ENCODE assay signal across 6 cellular contexts in the genomic region with DNA sequence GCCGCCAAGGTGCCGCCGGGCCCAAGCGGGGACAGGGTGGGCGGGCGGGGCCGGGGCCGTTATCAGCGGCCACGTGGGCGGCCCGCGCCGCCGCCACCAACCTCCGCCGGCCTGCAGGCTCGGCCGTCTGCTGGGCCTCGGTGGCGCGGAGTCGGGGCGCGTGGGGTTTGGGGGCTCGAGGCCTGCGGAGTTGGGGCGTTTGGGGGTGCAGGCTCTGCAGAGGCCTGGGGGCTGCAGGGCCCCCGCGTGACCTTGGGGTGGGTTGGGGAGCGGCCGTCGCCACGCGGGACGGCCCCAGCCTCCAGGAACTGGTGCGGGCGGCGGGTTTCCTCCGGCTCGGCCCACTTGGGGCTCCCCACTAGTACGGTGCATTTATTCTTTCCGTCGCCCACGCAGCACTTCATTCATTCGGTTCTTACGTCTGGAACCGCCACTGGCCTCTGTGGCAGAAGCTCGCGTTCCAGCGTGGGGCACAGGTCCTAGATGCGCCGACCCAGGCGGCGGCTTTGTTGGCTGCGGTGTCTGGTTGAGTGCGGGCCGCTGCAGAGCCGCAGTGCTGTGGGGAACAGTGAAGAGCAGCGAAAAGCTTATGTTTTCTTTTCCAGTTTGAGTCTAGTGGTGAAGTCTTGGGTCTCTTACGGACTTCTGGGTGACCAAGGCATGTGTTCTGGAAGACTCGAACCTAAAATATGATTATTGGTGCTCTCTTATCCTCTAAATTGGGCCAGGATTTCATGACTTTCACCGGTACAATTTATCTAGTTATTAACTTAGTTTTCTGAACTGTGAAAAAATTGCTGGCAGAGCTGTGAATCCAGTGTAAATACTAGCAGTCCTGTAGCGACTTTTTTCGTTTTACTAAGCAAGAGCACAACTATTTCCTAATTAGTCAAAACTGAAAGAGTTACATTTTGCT. TPM values are rescaled to one million over a fixed set of nuclear protein-coding genes. Genes with fewer than 3 reads are reported as not detected.
DNase-seq lines count a peak whose midpoint lies in the region; ATAC-seq, FAIRE-seq and TF ChIP-seq lines count a peak whose summit lies in the region.

No MANE protein-coding gene starts in this region.

- H3K56ac ChIP-seq in H1 (replicated peaks; ENCODE audit: insufficient read length, low read depth, low read length) = peak overlapping the region; percentile 94

- H2BK12ac ChIP-seq in H1 (ENCODE audit: low read depth, low read length) = no peak overlapping the region

- 1% methylated on average over 36 of the region's 65 CpGs; no CpG with 5 or more reads in 1 of the 2 experiments for WGBS in H1 (ENCODE audit: extremely low coverage in 1 of 2, insufficient coverage in 1 of 2, insufficient read length in 1 of 2, insufficient replicate concordance in 2 of 2, low coverage in 1 of 2, low lambda C conversion rate in 2 of 2, missing lambda C conversion rate in 1 of 2), 2 experiments

- H2AK5ac ChIP-seq in H1 (ENCODE audit: low read depth, low read length) = 0 out of 2 replicates have a peak overlapping the region, but pooled peaks have one; percentile 43

- H2AFZ ChIP-seq in ACC112 (ENCODE audit: low read length, unreplicated experiment) = no peak overlapping the region
- H2AFZ ChIP-seq in H1 (ENCODE audit: low read length) = no peak overlapping the region

- peaks cover 7% of the 10 kb centered on the region; the same call in 1 of the 2 replicates for H3K79me1 ChIP-seq in H1 (ENCODE audit: low read depth, low read length)

- H3K9me3 ChIP-seq in T-helper 17 cell (ENCODE audit: control insufficient read depth, low read length, poor library complexity, severe bottlenecking) (no peaks in the 10 kb centered on the region), H1 (ENCODE audit: insufficient read depth in 2 of 2, low read depth in 1 of 2, low read length in 1 of 2) (no peaks in the 10 kb centered on the region)

- peak overlapping the region; percentile 87 for H2BK5ac ChIP-seq in H1 (ENCODE audit: low read depth, low read length)

- H3K23me2 ChIP-seq in H1 (ENCODE audit: low read depth, low read length) = peaks cover 2% of the 10 kb centered on the region; the same call in 1 of the 2 replicates

- H3K27ac ChIP-seq in ACC112 (ENCODE audit: low read depth, low read length) = peak overlapping the region; percentile 36
- H3K27ac ChIP-seq in H1 (ENCODE audit: low read depth, low read length) = peak overlapping the region; percentile 93

- TF ChIP-seq EP300 in H1 (IDR thresholded peaks at IDR 0.05; ENCODE audit: borderline replicate concordance in 1 of 2, low read depth in 2 of 2, low read length in 2 of 2) = no peak

- no peak overlapping the region for H2BK20ac ChIP-seq in H1 (ENCODE audit: low read length)

- peaks cover 4% of the 10 kb centered on the region; the same call in 1 of the 2 replicates for H3K36me3 ChIP-seq in ACC112 (ENCODE audit: insufficient read depth, low read length)
- peaks cover 41 to 49% (median 43%) of the 10 kb centered on the region in 4 experiments for H3K36me3 ChIP-seq in H1 (ENCODE audit: control insufficient read depth in 2 of 4, insufficient read depth in 4 of 4, low read length in 3 of 4)

- H3K79me2 ChIP-seq in ACC112 (ENCODE audit: control insufficient read depth, insufficient read depth, low read length, unreplicated experiment) (peaks cover 63% of the 10 kb centered on the region), H1 (ENCODE audit: control insufficient read depth in 1 of 2, insufficient read depth in 2 of 2, low read length in 2 of 2) (peaks cover 39 to 70% of the 10 kb centered on the region in 2 experiments)

- CTCF ChIA-PET in H1 (lab: Charles Lee; ENCODE audit: partially characterized antibody) = interaction anchor here (1.4 to 2.1 kb wide), 4 partner anchors 8 to 144 kb away, joined by 3 to 8 read pairs (median 5); no protein-coding TSS in a partner anchor

- H3K9ac ChIP-seq in H1 (replicated peaks in 1 of 4; ENCODE audit: extremely low read depth in 1 of 4, low read depth in 3 of 4, low read length in 3 of 4) = peak overlapping the region; percentile 94 to 99 (median 97)

- peak overlapping the region; percentile 79 for H3K27ac Mint-ChIP-seq in T-helper 17 cell

- H3K4me1 ChIP-seq in ACC112 (ENCODE audit: control insufficient read depth, insufficient read depth, low read length, unreplicated experiment) = peaks cover 15% of the 10 kb centered on the region
- peaks cover 0 to 13% (median 5%) of the 10 kb centered on the region in 4 experiments; a peak in 5 of 7 replicates for H3K4me1 ChIP-seq in H1 (replicated peaks in 1 of 4; ENCODE audit: control insufficient read depth in 3 of 4, insufficient read depth in 4 of 4, low read length in 3 of 4)

- H3K4me2 ChIP-seq in H1 (ENCODE audit: insufficient read depth in 1 of 2, low read depth in 2 of 2, low read length in 2 of 2) = peak overlapping the region; percentile 68 to 84

- no peak for FAIRE-seq in H1 (lab: Jason Lieb, UNC)

- no peak for TF ChIP-seq CTCF in H1 (IDR thresholded peaks at IDR 0.05; ENCODE audit: control extremely low read depth in 1 of 3, insufficient read depth in 1 of 3, low read depth in 1 of 3, low read length in 3 of 3)

- peak overlapping the region; percentile 96; the same call in 1 of the 2 replicates for H4K8ac ChIP-seq in H1 (ENCODE audit: extremely low read depth, insufficient read depth, low read length)

- peaks cover 2% of the 10 kb centered on the region for H3K36me3 Mint-ChIP-seq in T-helper 17 cell (ENCODE audit: low read depth)

- ATAC-seq in GM21717 (IDR thresholded peaks at IDR 0.05; ENCODE audit: unreplicated experiment) = peak; percentile 18
- peak; percentile 30 for ATAC-seq in T-helper 17 cell

- H4K91ac ChIP-seq in H1 (replicated peaks; ENCODE audit: insufficient read length, low read length) = peak overlapping the region; percentile 93

- peak overlapping the region; percentile 92 for H3K4me3 Mint-ChIP-seq in T-helper 17 cell

- no peak overlapping the region for H3K14ac ChIP-seq in H1 (ENCODE audit: insufficient read length)

- peaks cover 16% of the 10 kb centered on the region for H3K4me1 Mint-ChIP-seq in T-helper 17 cell

- DNase-seq in T-helper 17 cell (peak; percentile 39 to 47 (median 40)), H1 (ENCODE audit: low read depth in 1 of 2, low spot score in 2 of 2) (no peak), skeletal muscle cell (ENCODE audit: low read depth) (no peak), NCI-H510A (lab: John Stamatoyannopoulos, UW) (no peak)

- peak; percentile 49 to 57 for TF ChIP-seq POLR2A in H1 (IDR thresholded peaks at IDR 0.05; ENCODE audit: control extremely low read depth in 1 of 2, low read depth in 2 of 2, low read length in 2 of 2)

- H4K5ac ChIP-seq in H1 (ENCODE audit: insufficient read length, low read depth, low read length) = peak overlapping the region; percentile 93

- TF ChIP-seq RAD21 in H1 (IDR thresholded peaks at IDR 0.05 in 1 of 2, conservative IDR thresholded peaks at IDR 0.05 in 1 of 2; ENCODE audit: low read depth in 2 of 2, low read length in 2 of 2) = no peak

- H3K18ac ChIP-seq in H1 (ENCODE audit: extremely low read depth, low read length) = peak overlapping the region; percentile 90

- H3K4me3 ChIP-seq in ACC112 (ENCODE audit: low read depth, low read length) (peak overlapping the region; percentile 98), H1 (ENCODE audit: extremely low read depth in 1 of 4, insufficient read depth in 2 of 4, low read depth in 3 of 4, low read length in 4 of 4) (peak overlapping the region; percentile 89 to 99 (median 98)), skeletal muscle cell (ENCODE audit: low read depth, low read length) (peak overlapping the region; percentile 96)

- POLR2A ChIA-PET in H1 (lab: Charles Lee; ENCODE audit: partially characterized antibody) = interaction anchor here (0.9 to 22.7 kb wide), 18 partner anchors 10 to 178 kb away, joined by 3 to 598 read pairs (median 4); partner anchors contain the start of genes DGCR8 and ZDHHC8

- H4K20me1 ChIP-seq in H1 (replicated peaks in 1 of 2; ENCODE audit: control insufficient read depth in 1 of 2, insufficient read depth in 2 of 2, low read length in 2 of 2) = peaks cover 18 to 21% of the 10 kb centered on the region in 2 experiments

- no peak overlapping the region for H3K23ac ChIP-seq in H1 (ENCODE audit: insufficient read length)

- peak overlapping the region; percentile 95 for H3K4ac ChIP-seq in H1 (replicated peaks; ENCODE audit: insufficient read length, low read depth, low read length)

- H2BK120ac ChIP-seq in H1 (replicated peaks; ENCODE audit: low read depth, low read length) = peak overlapping the region; percentile 54

- H3K27me3 Mint-ChIP-seq in T-helper 17 cell = no peaks in the 10 kb centered on the region

- H3K27me3 ChIP-seq in ACC112 (ENCODE audit: insufficient read depth, low read length) (no peaks in the 10 kb centered on the region), H1 (replicated peaks in 1 of 4; ENCODE audit: control insufficient read depth in 3 of 4, extremely low read depth in 1 of 4, insufficient read depth in 3 of 4, low read length in 3 of 4) (no peaks in the 10 kb centered on the region)

- H2BK15ac ChIP-seq in H1 (ENCODE audit: low read length) = no peak overlapping the region

RNA-seq across cellular contexts. Expression of gene TRMT2A, which starts 0.9 kb away (rescaled TPM):
- total RNA-seq in T-helper 17 cell = 10 to 100 TPM; 77.1 to 85.5 TPM
- total RNA-seq in H1 (2021; fragmentation: NEBNext Ultra II Directional; extraction: Animal tissue kit (Norgen Biotek cat#: 25700)) = 44.9 and 47.9 TPM in 2 replicates
- 50.3 and 73.2 TPM in 2 replicates for polyA plus RNA-seq in H1 (2011; rRNA removed)
- 65.7 TPM for polyA plus RNA-seq in H1 (2011; cell fraction: cytosol; rRNA removed)
- polyA plus RNA-seq in H1 (2011; cell fraction: nucleus; rRNA removed) = 307 TPM
- 45.4 to 62.4 TPM (median 53.1 TPM) in 4 replicates for polyA plus RNA-seq in H1 (2012, experiment 1 of 2)
- polyA plus RNA-seq in H1 (2012, experiment 2 of 2) = 32.7 TPM
- 36.2 TPM for polyA plus RNA-seq in H1 (2013, experiment 1 of 2)
- polyA plus RNA-seq in H1 (2013, experiment 2 of 2) = 32.7 TPM
- 23.1 and 26.5 TPM in 2 replicates for polyA minus RNA-seq in H1 (2011; rRNA and poly(A)+ RNA removed)
- 46.8 TPM for polyA minus RNA-seq in H1 (2011; cell fraction: cytosol; rRNA and poly(A)+ RNA removed)
- polyA minus RNA-seq in H1 (2011; cell fraction: nucleus; rRNA and poly(A)+ RNA removed) = 94.9 TPM

RNA-seq across cellular contexts. Expression of gene RANBP1, which starts 2.0 kb away (rescaled TPM):
- 10 to 100 TPM; 65.7 to 75.2 TPM for total RNA-seq in T-helper 17 cell
- 484 and 495 TPM in 2 replicates for total RNA-seq in H1 (2021; fragmentation: NEBNext Ultra II Directional; extraction: Animal tissue kit (Norgen Biotek cat#: 25700))
- polyA plus RNA-seq in H1 (2011; rRNA removed) = 343 and 465 TPM in 2 replicates
- 587 TPM for polyA plus RNA-seq in H1 (2011; cell fraction: cytosol; rRNA removed)
- 423 TPM for polyA plus RNA-seq in H1 (2011; cell fraction: nucleus; rRNA removed)
- polyA plus RNA-seq in H1 (2012, experiment 1 of 2) = 421 to 441 TPM (median 430 TPM) in 4 replicates
- 333 TPM for polyA plus RNA-seq in H1 (2012, experiment 2 of 2)
- 541 TPM for polyA plus RNA-seq in H1 (2013, experiment 1 of 2)
- 525 TPM for polyA plus RNA-seq in H1 (2013, experiment 2 of 2)
- 220 and 269 TPM in 2 replicates for polyA minus RNA-seq in H1 (2011; rRNA and poly(A)+ RNA removed)
- 274 TPM for polyA minus RNA-seq in H1 (2011; cell fraction: cytosol; rRNA and poly(A)+ RNA removed)
- polyA minus RNA-seq in H1 (2011; cell fraction: nucleus; rRNA and poly(A)+ RNA removed) = 169 TPM

RNA-seq across cellular contexts. Expression of gene ZDHHC8, which starts 13.7 kb away (rescaled TPM):
- total RNA-seq in T-helper 17 cell = 10 to 100 TPM; 60.1 to 75.8 TPM
- total RNA-seq in H1 (2021; fragmentation: NEBNext Ultra II Directional; extraction: Animal tissue kit (Norgen Biotek cat#: 25700)) = 64.0 and 65.6 TPM in 2 replicates
- 18.6 and 44.4 TPM in 2 replicates for polyA plus RNA-seq in H1 (2011; rRNA removed)
- polyA plus RNA-seq in H1 (2011; cell fraction: cytosol; rRNA removed) = 21.0 TPM
- polyA plus RNA-seq in H1 (2011; cell fraction: nucleus; rRNA removed) = 143 TPM
- 17.5 to 48.9 TPM (median 42.8 TPM) in 4 replicates for polyA plus RNA-seq in H1 (2012, experiment 1 of 2)
- polyA plus RNA-seq in H1 (2012, experiment 2 of 2) = 14.6 TPM
- polyA plus RNA-seq in H1 (2013, experiment 1 of 2) = 55.6 TPM
- 52.7 TPM for polyA plus RNA-seq in H1 (2013, experiment 2 of 2)
- polyA minus RNA-seq in H1 (2011; rRNA and poly(A)+ RNA removed) = 8.0 and 13.3 TPM in 2 replicates
- polyA minus RNA-seq in H1 (2011; cell fraction: cytosol; rRNA and poly(A)+ RNA removed) = 22.4 TPM
- polyA minus RNA-seq in H1 (2011; cell fraction: nucleus; rRNA and poly(A)+ RNA removed) = 26.6 TPM

RNA-seq across cellular contexts. Expression of gene CCDC188, which starts 32.9 kb away (rescaled TPM):
- 1 to 10 TPM in 1 of 2 donors, not detected in 1; 1.5 TPM for total RNA-seq in T-helper 17 cell
- total RNA-seq in H1 (2021; fragmentation: NEBNext Ultra II Directional; extraction: Animal tissue kit (Norgen Biotek cat#: 25700)) = not detected in 2 replicates
- polyA plus RNA-seq in H1 (2011; rRNA removed) = not detected in 2 replicates
- polyA plus RNA-seq in H1 (2011; cell fraction: cytosol; rRNA removed) = not detected
- polyA plus RNA-seq in H1 (2011; cell fraction: nucleus; rRNA removed) = not detected
- polyA plus RNA-seq in H1 (2012, experiment 1 of 2) = 0.22 TPM in 1 of 4 replicates, not detected in the others
- polyA plus RNA-seq in H1 (2012, experiment 2 of 2) = not detected
- not detected for polyA plus RNA-seq in H1 (2013, experiment 1 of 2)
- polyA plus RNA-seq in H1 (2013, experiment 2 of 2) = not detected
- not detected in 2 replicates for polyA minus RNA-seq in H1 (2011; rRNA and poly(A)+ RNA removed)
- polyA minus RNA-seq in H1 (2011; cell fraction: cytosol; rRNA and poly(A)+ RNA removed) = not detected
- polyA minus RNA-seq in H1 (2011; cell fraction: nucleus; rRNA and poly(A)+ RNA removed) = not detected

RNA-seq across cellular contexts. Expression of gene DGCR8, which starts 37.9 kb away (rescaled TPM):
- total RNA-seq in T-helper 17 cell = 10 to 100 TPM; 32.0 to 37.9 TPM
- total RNA-seq in H1 (2021; fragmentation: NEBNext Ultra II Directional; extraction: Animal tissue kit (Norgen Biotek cat#: 25700)) = 42.3 and 43.7 TPM in 2 replicates
- polyA plus RNA-seq in H1 (2011; rRNA removed) = 23.7 and 42.5 TPM in 2 replicates
- 36.9 TPM for polyA plus RNA-seq in H1 (2011; cell fraction: cytosol; rRNA removed)
- 172 TPM for polyA plus RNA-seq in H1 (2011; cell fraction: nucleus; rRNA removed)
- polyA plus RNA-seq in H1 (2012, experiment 1 of 2) = 33.0 to 43.7 TPM (median 38.6 TPM) in 4 replicates
- 12.7 TPM for polyA plus RNA-seq in H1 (2012, experiment 2 of 2)
- 26.6 TPM for polyA plus RNA-seq in H1 (2013, experiment 1 of 2)
- polyA plus RNA-seq in H1 (2013, experiment 2 of 2) = 22.8 TPM
- 31.8 and 33.0 TPM in 2 replicates for polyA minus RNA-seq in H1 (2011; rRNA and poly(A)+ RNA removed)
- 26.9 TPM for polyA minus RNA-seq in H1 (2011; cell fraction: cytosol; rRNA and poly(A)+ RNA removed)
- polyA minus RNA-seq in H1 (2011; cell fraction: nucleus; rRNA and poly(A)+ RNA removed) = 60.0 TPM

Comparison
In these comparisons a context has a peak if more than half of its experiments do, and no peak if none do; other contexts are left out.
1. DNase-seq: peak in T-helper 17 cell (3 of 3); none in H1 (0 of 2), skeletal muscle cell (single experiment) and NCI-H510A (single experiment).
2. Peak in every context shown above with its lines, with median percentiles within 50 percentile points of each other: H3K4me3 ChIP-seq.